23 cellular contexts compared by ENCODE assay signal in the genomic region with DNA sequence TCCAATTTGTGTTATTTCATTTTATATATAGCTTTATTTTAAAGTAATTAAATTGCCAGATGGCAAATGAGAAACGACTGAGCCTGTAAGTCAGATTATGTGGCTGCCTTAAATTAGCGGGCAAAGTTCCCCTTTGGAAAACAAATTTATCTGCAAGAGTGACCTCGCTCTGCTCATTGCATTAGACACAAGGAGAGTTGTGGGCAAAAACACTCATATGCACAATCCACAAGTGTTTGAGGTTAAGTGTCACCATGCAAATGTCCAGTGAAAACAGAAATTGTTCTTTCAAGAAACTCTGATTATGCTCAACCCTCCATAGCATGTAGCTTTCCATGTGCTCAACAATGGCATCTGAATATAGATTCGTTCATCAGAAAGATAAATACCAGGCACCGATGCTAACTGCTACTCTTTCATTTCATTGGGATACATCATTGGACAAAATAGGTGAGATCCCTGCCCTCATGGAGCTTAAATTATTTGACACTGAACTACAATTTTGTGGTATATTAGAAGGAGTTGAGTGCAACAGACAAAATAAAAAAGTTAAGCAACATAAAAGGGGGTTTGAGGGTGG. TPM values are rescaled to one million over a fixed set of nuclear protein-coding genes. Genes with fewer than 3 reads are reported as not detected.
A peak's percentile ranks its signal among the peaks of the same experiment; 100 is the strongest.
DNase-seq lines count a peak whose midpoint lies in the region; ATAC-seq and TF ChIP-seq lines count a peak whose summit lies in the region.
"Had no signal": no experiment of that assay in that cellular context is flagged by ENCODE, and none has a peak within 500 bp of the region (broad histone marks: within the 10 kb centered on the region; RNA-seq: fewer than 3 reads in every experiment).

No MANE protein-coding gene starts in this region.

- H2AK5ac ChIP-seq in H9 (ENCODE audit: insufficient read length, low read length): no peak overlapping the region

- TF ChIP-seq CTCF in H9 (conservative IDR thresholded peaks at IDR 0.05) (no peak), WERI-Rb-1 (IDR thresholded peaks at IDR 0.05; ENCODE audit: low read depth, low read length) (no peak), hepatocyte (IDR thresholded peaks at IDR 0.05; ENCODE audit: poor library complexity) (no peak), progenitor cell of endocrine pancreas (IDR thresholded peaks at IDR 0.05; ENCODE audit: unreplicated experiment) (no peak)

- no peak overlapping the region for H2BK120ac ChIP-seq in H9 (ENCODE audit: low read depth, low read length, poor library complexity, severe bottlenecking)

- H3K9ac ChIP-seq in H9 (ENCODE audit: extremely low read depth, insufficient read length, low read length): no peak overlapping the region

- H3K4me1 ChIP-seq in H9 (ENCODE audit: insufficient read depth, low read length) (peaks cover 17% of the 10 kb centered on the region), hepatocyte (ENCODE audit: insufficient read depth) (peaks cover 29% of the 10 kb centered on the region)
- H3K4me1 ChIP-seq: thyroid gland had no signal

- no peaks in the 10 kb centered on the region for H3K79me1 ChIP-seq in H9 (ENCODE audit: insufficient read depth, low read depth, low read length, poor library complexity, severe bottlenecking)

- H4K5ac ChIP-seq in H9 (ENCODE audit: insufficient read length, low read depth, low read length): no peak overlapping the region

- H3K9me3 Mint-ChIP-seq in H9 (no peaks in the 10 kb centered on the region), progenitor cell of endocrine pancreas (ENCODE audit: low read depth) (no peaks in the 10 kb centered on the region)
- H3K9me3 Mint-ChIP-seq: activated CD4-positive, alpha-beta memory T cell treated with anti-CD3 and anti-CD28 coated beads for 36 hours; activated naive CD4-positive, alpha-beta T cell treated with anti-CD3 and anti-CD28 coated beads, Interleukin-2, amount 50 U/mL, for 24 hours; activated T-helper 17 cell treated with anti-CD3 and anti-CD28 coated beads, Interleukin-2, amount 50 U/mL, for 72 hours; central memory CD8-positive, alpha-beta T cell; naive thymus-derived CD4-positive, alpha-beta T cell had no signal

- H3K27me3 ChIP-seq in H9 (ENCODE audit: insufficient read depth, low read length) (no peaks in the 10 kb centered on the region), WERI-Rb-1 (ENCODE audit: insufficient read depth, low read depth, severe bottlenecking) (no peaks in the 10 kb centered on the region), hepatocyte (no peaks in the 10 kb centered on the region)
- H3K27me3 ChIP-seq: right atrium auricular region, thyroid gland had no signal

- ATAC-seq in Right ventricle myocardium superior (ENCODE audit: poor library complexity) (no peak), GM18519 (IDR thresholded peaks at IDR 0.05; ENCODE audit: low FRiP score, unreplicated experiment) (no peak)
- ATAC-seq: activated T-helper 17 cell treated with anti-CD3 and anti-CD28 coated beads, Interleukin-2, amount 50 U/mL, for 72 hours; naive thymus-derived CD4-positive, alpha-beta T cell had no signal

- no peak overlapping the region for H2BK20ac ChIP-seq in H9 (ENCODE audit: low read depth, low read length, poor library complexity, severe bottlenecking)

- WGBS in H9 (ENCODE audit: extremely low coverage, insufficient read length, low lambda C conversion rate): no CpG with 5 or more reads among the region's 5 CpGs
- WGBS in hepatocyte (ENCODE audit: low lambda C conversion rate, missing lambda C conversion rate): 63% methylated on average over 5 of the region's 5 CpGs

- no peaks in the 10 kb centered on the region for H3K27me3 Mint-ChIP-seq in H9 (ENCODE audit: low read depth)
- H3K27me3 Mint-ChIP-seq in progenitor cell of endocrine pancreas: no peaks in the 10 kb centered on the region

- H3K56ac ChIP-seq in H9 (ENCODE audit: insufficient read length, low read depth, low read length): no peak overlapping the region

- no peaks in the 10 kb centered on the region for H3K9me2 ChIP-seq in hepatocyte (replicated peaks; ENCODE audit: insufficient read depth)

- no peak overlapping the region for H3K4me2 ChIP-seq in H9 (ENCODE audit: insufficient read depth, insufficient read length, low read length)
- peak overlapping the region; percentile 68 for H3K4me2 ChIP-seq in hepatocyte

- no peak overlapping the region for H2BK15ac ChIP-seq in H9 (ENCODE audit: low read depth, low read length)

- DNase-seq in H9 (no peak), WERI-Rb-1 (peak; percentile 25), hepatocyte (ENCODE audit: low spot score) (no peak), progenitor cell of endocrine pancreas (ENCODE audit: low spot score, unreplicated experiment) (no peak), epidermal melanocyte (ENCODE audit: insufficient read length, low spot score) (no peak), SIG-M5 treated with dmso at 0.1 percent for 504 hours (lab: John Stamatoyannopoulos, UW; ENCODE audit: unreplicated experiment) (no peak), Right ventricle myocardium superior (no peak)
- DNase-seq: activated CD4-positive, alpha-beta memory T cell treated with anti-CD3 and anti-CD28 coated beads for 36 hours; activated CD4-positive, CD25-positive, alpha-beta regulatory T cell; activated CD8-positive, alpha-beta memory T cell treated with anti-CD3 and anti-CD28 coated beads, Interleukin-2, amount 50 U/mL, for 48 hours; aorta; left colon; naive thymus-derived CD4-positive, alpha-beta T cell; NCI-H1436; stimulated activated CD4-positive, alpha-beta T cell treated with anti-CD3 and anti-CD28 coated beads, Interleukin-12 subunit alpha, Interleukin-12 subunit beta, amount 100 ng/mL, for 4 hours; stimulated activated CD4-positive, alpha-beta T cell treated with anti-CD3 and anti-CD28 coated beads, Interleukin-4, amount 100 ng/mL, for 4 hours; stimulated activated naive CD4-positive, alpha-beta T cell treated with Interleukin-2 at 50 U/mL for 16 hours; thyroid gland had no signal

- H3K27ac Mint-ChIP-seq in H9: peak overlapping the region in 2 of 3 experiments; percentile 33 to 91; a peak in 5 of 7 replicates
- H3K27ac Mint-ChIP-seq in progenitor cell of endocrine pancreas: peak overlapping the region; percentile 82
- H3K27ac Mint-ChIP-seq: activated CD4-positive, alpha-beta memory T cell treated with anti-CD3 and anti-CD28 coated beads for 36 hours; activated naive CD4-positive, alpha-beta T cell treated with anti-CD3 and anti-CD28 coated beads, Interleukin-2, amount 50 U/mL, for 24 hours; activated T-helper 17 cell treated with anti-CD3 and anti-CD28 coated beads, Interleukin-2, amount 50 U/mL, for 72 hours; naive thymus-derived CD4-positive, alpha-beta T cell had no signal

- no peak overlapping the region for H3K14ac ChIP-seq in H9 (ENCODE audit: insufficient read depth, low read length)

- no peak overlapping the region for H4K91ac ChIP-seq in H9 (ENCODE audit: insufficient read length, low read depth, low read length)

- no peak overlapping the region for H3T11ph ChIP-seq in H9 (ENCODE audit: low read length)

- H2AFZ ChIP-seq in H9 (ENCODE audit: low read length) (no peak overlapping the region), hepatocyte (no peak overlapping the region)

- H3K4me1 Mint-ChIP-seq in H9: peaks cover 65 to 67% of the 10 kb centered on the region in 2 experiments
- peaks cover 74% of the 10 kb centered on the region for H3K4me1 Mint-ChIP-seq in progenitor cell of endocrine pancreas (ENCODE audit: low read depth)
- H3K4me1 Mint-ChIP-seq: activated T-helper 17 cell treated with anti-CD3 and anti-CD28 coated beads, Interleukin-2, amount 50 U/mL, for 72 hours; central memory CD8-positive, alpha-beta T cell had no signal

- H3K4me3 ChIP-seq in WERI-Rb-1 (ENCODE audit: low read depth, low read length) (no peak overlapping the region), hepatocyte (no peak overlapping the region)
- H3K4me3 ChIP-seq: right atrium auricular region, thyroid gland had no signal

- no peak overlapping the region for H2BK5ac ChIP-seq in H9 (ENCODE audit: insufficient read length, low read length)

- H2BK12ac ChIP-seq in H9 (ENCODE audit: insufficient read length, low read depth, low read length): no peak overlapping the region

- H4K8ac ChIP-seq in H9 (replicated peaks; ENCODE audit: insufficient read length, low read depth, low read length): no peak overlapping the region

- H3K79me2 ChIP-seq in H9 (ENCODE audit: insufficient read depth, low read length): no peaks in the 10 kb centered on the region; the same call in 1 of the 2 replicates
- H3K79me2 ChIP-seq in hepatocyte: peaks cover 51% of the 10 kb centered on the region

- H3K23ac ChIP-seq in H9 (ENCODE audit: insufficient read length, low read depth, low read length): no peak overlapping the region

- H3K4ac ChIP-seq in H9 (ENCODE audit: low read depth, low read length): no peak overlapping the region

- H4K20me1 ChIP-seq in H9 (ENCODE audit: control insufficient read depth, insufficient read depth, insufficient read length) (no peaks in the 10 kb centered on the region), hepatocyte (ENCODE audit: insufficient read depth, poor library complexity, severe bottlenecking) (peaks cover 2% of the 10 kb centered on the region)

- no peak overlapping the region for H3K4me3 Mint-ChIP-seq in H9
- peak overlapping the region; percentile 25 for H3K4me3 Mint-ChIP-seq in progenitor cell of endocrine pancreas (ENCODE audit: low read depth)
- H3K4me3 Mint-ChIP-seq: activated CD4-positive, alpha-beta memory T cell treated with anti-CD3 and anti-CD28 coated beads for 36 hours; activated naive CD4-positive, alpha-beta T cell treated with anti-CD3 and anti-CD28 coated beads, Interleukin-2, amount 50 U/mL, for 24 hours; activated T-helper 17 cell treated with anti-CD3 and anti-CD28 coated beads, Interleukin-2, amount 50 U/mL, for 72 hours; central memory CD8-positive, alpha-beta T cell; naive thymus-derived CD4-positive, alpha-beta T cell had no signal

- H3K23me2 ChIP-seq in H9 (ENCODE audit: insufficient read length, low read depth, low read length, poor library complexity, severe bottlenecking): no peaks in the 10 kb centered on the region

- H3K36me3 Mint-ChIP-seq in H9 (ENCODE audit: insufficient read depth in 1 of 3, low read depth in 3 of 3) (peaks cover 0 to 3% (median 3%) of the 10 kb centered on the region in 3 experiments; a peak in 2 of 7 replicates), progenitor cell of endocrine pancreas (ENCODE audit: insufficient read depth) (peaks cover 5% of the 10 kb centered on the region)
- H3K36me3 Mint-ChIP-seq: activated CD4-positive, alpha-beta memory T cell treated with anti-CD3 and anti-CD28 coated beads for 36 hours; naive thymus-derived CD4-positive, alpha-beta T cell had no signal

- H3K9me3 ChIP-seq in H9 (ENCODE audit: control insufficient read depth, low read depth, low read length): no peaks in the 10 kb centered on the region
- no peaks in the 10 kb centered on the region for H3K9me3 ChIP-seq in WERI-Rb-1 (ENCODE audit: severe bottlenecking)
- no peaks in the 10 kb centered on the region for H3K9me3 ChIP-seq in hepatocyte (ENCODE audit: low read depth)
- H3K9me3 ChIP-seq: right atrium auricular region, thyroid gland had no signal

- H3K18ac ChIP-seq in H9 (ENCODE audit: insufficient read length, low read depth, low read length): no peak overlapping the region

- intact Hi-C loops in Right ventricle myocardium superior (cut with DNase I): no loop called here

- H3K27ac ChIP-seq in H9 (ENCODE audit: insufficient read length, low read depth, low read length): no peak overlapping the region
- H3K27ac ChIP-seq in WERI-Rb-1: peak overlapping the region; percentile 92
- H3K27ac ChIP-seq in hepatocyte: peak overlapping the region; percentile 83
- H3K27ac ChIP-seq: right atrium auricular region, thyroid gland had no signal

- H3K36me3 ChIP-seq in WERI-Rb-1 (peaks cover 2% of the 10 kb centered on the region; the same call in 1 of the 2 replicates), hepatocyte (replicated peaks; ENCODE audit: insufficient read depth, low read depth) (no peaks in the 10 kb centered on the region)
- H3K36me3 ChIP-seq: thyroid gland had no signal

RNA-seq across cellular contexts. Expression of a gene that starts 1.7 kb away (rescaled TPM):
- total RNA-seq in H9 (2021): 28.7 and 30.8 TPM in 2 replicates
- total RNA-seq in hepatocyte: 58.0 and 58.3 TPM in 2 replicates
- polyA plus RNA-seq in hepatocyte: 39.0 and 43.7 TPM in 2 replicates
- 79.0 and 86.5 TPM in 2 replicates for total RNA-seq in progenitor cell of endocrine pancreas
- 44.2 TPM for total RNA-seq in Right ventricle myocardium superior
